ENCODE assay signal across 26 cellular contexts in genomic region chr10:21969326-21970287, GRCh38. TPM values are rescaled to one million over a fixed set of nuclear protein-coding genes. Genes with fewer than 3 reads are reported as not detected.
DNase-seq lines count a peak whose midpoint lies in the region; ATAC-seq, FAIRE-seq and TF ChIP-seq lines count a peak whose summit lies in the region.
"Had no signal": no experiment of that assay in that cellular context is flagged by ENCODE, and none has a peak within 500 bp of the region (broad histone marks: within the 10 kb centered on the region; RNA-seq: fewer than 3 reads in every experiment).

No MANE protein-coding gene starts in this region.

- POLR2A ChIA-PET in HepG2 (lab: Yijun Ruan, JAX), result no interaction called here

- H3K9me3 ChIP-seq in HepG2 (ENCODE audit: low read length) (no peaks in the 10 kb centered on the region), right lobe of liver (no peaks in the 10 kb centered on the region), astrocyte (ENCODE audit: insufficient read depth, low read depth, low read length) (no peaks in the 10 kb centered on the region), right atrium auricular region (peaks cover 0 to 4% of the 10 kb centered on the region in 2 donors)
- H3K9me3 ChIP-seq: body of pancreas, neutrophil, testis had no signal

- H3K27ac Mint-ChIP-seq in astrocyte (ENCODE audit: unreplicated experiment), result no peak overlapping the region
- no peak overlapping the region for H3K27ac Mint-ChIP-seq in stimulated activated effector memory CD8-positive, alpha-beta T cell treated with anti-CD3 and anti-CD28 coated beads, Interleukin-12 subunit alpha, Interleukin-12 subunit beta, amount 100 ng/mL, for 72 hours
- H3K27ac Mint-ChIP-seq: activated CD4-positive, alpha-beta memory T cell treated with anti-CD3 and anti-CD28 coated beads for 36 hours; activated naive CD4-positive, alpha-beta T cell treated with anti-CD3 and anti-CD28 coated beads, Interleukin-2, amount 50 U/mL, for 72 hours; CD14-positive monocyte; T-helper 1 cell treated with Interleukin-12 subunit alpha and Interleukin-12 subunit beta and Interleukin-4 antibody, amounts not matched to agents 30 μg/mL and 1 μg/mL, for 36 hours had no signal

- intact Hi-C loops in HepG2 (cut with micrococcal nuclease; ENCODE audit: unreplicated experiment) (no loop called here), right lobe of liver (cut with DNase I) (no loop called here)

- H3K9ac ChIP-seq in HepG2 (ENCODE audit: insufficient read depth, low read depth, low read length) (no peak overlapping the region), astrocyte (ENCODE audit: low read length) (no peak overlapping the region)
- H3K9ac ChIP-seq: KMS-11 had no signal

- no peak for ATAC-seq in HepG2
- ATAC-seq in right lobe of liver, result no peak
- ATAC-seq in stimulated activated effector memory CD8-positive, alpha-beta T cell treated with anti-CD3 and anti-CD28 coated beads, Interleukin-12 subunit alpha, Interleukin-12 subunit beta, amount 100 ng/mL, for 72 hours, result peak; percentile 69
- no peak for ATAC-seq in GM18520 (IDR thresholded peaks at IDR 0.05; ENCODE audit: unreplicated experiment)
- ATAC-seq: body of pancreas, esophagus mucosa, GM12878 had no signal

- H3K27me3 ChIP-seq in HepG2 (ENCODE audit: control insufficient read depth in 1 of 2, insufficient read depth in 2 of 2, low read length in 2 of 2), result no peaks in the 10 kb centered on the region; a peak in 1 of 5 replicates
- H3K27me3 ChIP-seq in right lobe of liver, result no peaks in the 10 kb centered on the region
- H3K27me3 ChIP-seq in astrocyte (ENCODE audit: insufficient read depth, low read length), result no peaks in the 10 kb centered on the region
- no peaks in the 10 kb centered on the region for H3K27me3 ChIP-seq in right atrium auricular region
- H3K27me3 ChIP-seq: body of pancreas, dorsolateral prefrontal cortex, neutrophil, SJCRH30, testis had no signal

- no peaks in the 10 kb centered on the region for H3K36me3 ChIP-seq in HepG2 (replicated peaks in 1 of 2; ENCODE audit: control insufficient read depth in 1 of 2, insufficient read depth in 2 of 2, low read length in 2 of 2)
- no peaks in the 10 kb centered on the region for H3K36me3 ChIP-seq in right lobe of liver
- H3K36me3 ChIP-seq in astrocyte (ENCODE audit: insufficient read depth, low read length), result no peaks in the 10 kb centered on the region
- no peaks in the 10 kb centered on the region for H3K36me3 ChIP-seq in right atrium auricular region
- H3K36me3 ChIP-seq: neutrophil, SJCRH30 had no signal

- H3K27ac ChIP-seq in HepG2 (ENCODE audit: extremely low read length, insufficient read depth, low read length), result no peak overlapping the region
- no peak overlapping the region for H3K27ac ChIP-seq in right lobe of liver
- H3K27ac ChIP-seq in astrocyte (ENCODE audit: low read depth, low read length), result no peak overlapping the region
- no peak overlapping the region for H3K27ac ChIP-seq in right atrium auricular region
- H3K27ac ChIP-seq: body of pancreas, dorsolateral prefrontal cortex, KMS-11, neutrophil, SJCRH30, testis, VCaP had no signal

- CTCF ChIA-PET in HepG2 (lab: Yijun Ruan, JAX; ENCODE audit: low intra/inter-chr PET ratio, low total read pairs), result no interaction called here

- no peaks in the 10 kb centered on the region for H3K27me3 Mint-ChIP-seq in astrocyte (ENCODE audit: low read depth, unreplicated experiment)
- H3K27me3 Mint-ChIP-seq: activated CD4-positive, alpha-beta memory T cell treated with anti-CD3 and anti-CD28 coated beads for 36 hours had no signal

- no peaks in the 10 kb centered on the region for H3K36me3 Mint-ChIP-seq in astrocyte (ENCODE audit: low read depth, unreplicated experiment)
- no peaks in the 10 kb centered on the region for H3K36me3 Mint-ChIP-seq in stimulated activated effector memory CD8-positive, alpha-beta T cell treated with anti-CD3 and anti-CD28 coated beads, Interleukin-12 subunit alpha, Interleukin-12 subunit beta, amount 100 ng/mL, for 72 hours
- H3K36me3 Mint-ChIP-seq: CD14-positive monocyte had no signal

- H3K79me2 ChIP-seq in HepG2 (ENCODE audit: insufficient read depth, low read length) (no peaks in the 10 kb centered on the region), astrocyte (ENCODE audit: insufficient read depth, low read length) (peaks cover 7% of the 10 kb centered on the region)

- no TSS peak for BruUV-seq in HepG2 (replicated peaks; lab: Mats Ljungman, UMichigan)

- no peak overlapping the region for H3K4me2 ChIP-seq in HepG2 (ENCODE audit: low read depth, low read length)
- H3K4me2 ChIP-seq in astrocyte (ENCODE audit: low read length), result no peak overlapping the region
- H3K4me2 ChIP-seq: KMS-11 had no signal

- in situ Hi-C loops in HepG2 (cut with HindIII; ENCODE audit: extremely low pct_ligation_motif_present, low pct_unique_long_range_greater_than_20kb), result no loop called here

- no peak for TF ChIP-seq RAD21 in HepG2 (CRISPR knock-in tag; IDR thresholded peaks at IDR 0.05)

- no peak overlapping the region for H3K4me3 Mint-ChIP-seq in astrocyte (ENCODE audit: unreplicated experiment)
- no peak overlapping the region for H3K4me3 Mint-ChIP-seq in stimulated activated effector memory CD8-positive, alpha-beta T cell treated with anti-CD3 and anti-CD28 coated beads, Interleukin-12 subunit alpha, Interleukin-12 subunit beta, amount 100 ng/mL, for 72 hours
- H3K4me3 Mint-ChIP-seq: activated CD4-positive, alpha-beta memory T cell treated with anti-CD3 and anti-CD28 coated beads for 36 hours; CD14-positive monocyte; T-helper 1 cell treated with Interleukin-12 subunit alpha and Interleukin-12 subunit beta and Interleukin-4 antibody, amounts not matched to agents 30 μg/mL and 1 μg/mL, for 36 hours had no signal

- H3K4me3 ChIP-seq in HepG2 (replicated peaks in 1 of 3; ENCODE audit: insufficient read depth in 1 of 3, low read depth in 2 of 3, low read length in 3 of 3), result no peak overlapping the region
- no peak overlapping the region for H3K4me3 ChIP-seq in right lobe of liver
- no peak overlapping the region for H3K4me3 ChIP-seq in astrocyte (ENCODE audit: insufficient read depth, low read depth, low read length)
- H3K4me3 ChIP-seq in fibroblast of mammary gland (ENCODE audit: control insufficient read depth, low read depth, low read length), result no peak overlapping the region
- no peak overlapping the region for H3K4me3 ChIP-seq in right atrium auricular region
- H3K4me3 ChIP-seq: body of pancreas, dorsolateral prefrontal cortex, GM12878, SJCRH30, testis had no signal

- H2AFZ ChIP-seq in HepG2 (ENCODE audit: low read length), result no peak overlapping the region
- H2AFZ ChIP-seq in astrocyte (ENCODE audit: low read depth, low read length), result no peak overlapping the region

- H3K4me1 Mint-ChIP-seq in astrocyte (ENCODE audit: low read depth, unreplicated experiment), result peaks cover 5% of the 10 kb centered on the region
- H3K4me1 Mint-ChIP-seq in stimulated activated effector memory CD8-positive, alpha-beta T cell treated with anti-CD3 and anti-CD28 coated beads, Interleukin-12 subunit alpha, Interleukin-12 subunit beta, amount 100 ng/mL, for 72 hours, result no peaks in the 10 kb centered on the region

- no peak for TF ChIP-seq CTCF in HepG2 (CRISPR knock-in tag; IDR thresholded peaks at IDR 0.05)
- no peak for TF ChIP-seq CTCF in right lobe of liver (IDR thresholded peaks at IDR 0.05)
- no peak for TF ChIP-seq CTCF in astrocyte (IDR thresholded peaks at IDR 0.05; ENCODE audit: insufficient read depth, low read depth, low read length)
- TF ChIP-seq CTCF in fibroblast of mammary gland (conservative IDR thresholded peaks at IDR 0.05; ENCODE audit: control insufficient read depth, insufficient read depth, low read depth, low read length), result no peak
- TF ChIP-seq CTCF in right atrium auricular region (IDR thresholded peaks at IDR 0.05), result no peak

- H4K20me1 ChIP-seq in HepG2 (ENCODE audit: insufficient read depth, low read length) (no peaks in the 10 kb centered on the region), astrocyte (ENCODE audit: insufficient read depth, low read length) (no peaks in the 10 kb centered on the region)

- TF ChIP-seq EP300 in HepG2 (IDR thresholded peaks at IDR 0.05; ENCODE audit: low read depth in 2 of 2, low read length in 2 of 2) (no peak), HepG2 (CRISPR knock-in tag; IDR thresholded peaks at IDR 0.05; ENCODE audit: borderline replicate concordance) (no peak)

- H3K9me3 Mint-ChIP-seq in astrocyte (ENCODE audit: unreplicated experiment), result no peaks in the 10 kb centered on the region
- H3K9me3 Mint-ChIP-seq in stimulated activated effector memory CD8-positive, alpha-beta T cell treated with anti-CD3 and anti-CD28 coated beads, Interleukin-12 subunit alpha, Interleukin-12 subunit beta, amount 100 ng/mL, for 72 hours, result peaks cover 8% of the 10 kb centered on the region

- 96% methylated on average over 5 of the region's 5 CpGs for WGBS in HepG2 (ENCODE audit: low lambda C conversion rate)
- 88% methylated on average over 5 of the region's 5 CpGs for WGBS in right lobe of liver (ENCODE audit: insufficient coverage, low coverage, low lambda C conversion rate, missing lambda C conversion rate)

- TF ChIP-seq POLR2A in HepG2 (IDR thresholded peaks at IDR 0.05; ENCODE audit: insufficient read depth in 1 of 2, low read depth in 2 of 2, low read length in 2 of 2), result no peak
- no peak for TF ChIP-seq POLR2A in right lobe of liver (IDR thresholded peaks at IDR 0.05)

- no peaks in the 10 kb centered on the region for H3K4me1 ChIP-seq in HepG2 (ENCODE audit: insufficient read depth, low read length)
- no peaks in the 10 kb centered on the region for H3K4me1 ChIP-seq in right lobe of liver
- H3K4me1 ChIP-seq in astrocyte (ENCODE audit: insufficient read depth, low read length), result no peaks in the 10 kb centered on the region
- peaks cover 0 to 4% of the 10 kb centered on the region in 2 donors for H3K4me1 ChIP-seq in right atrium auricular region
- H3K4me1 ChIP-seq: SJCRH30, testis had no signal

- FAIRE-seq in HepG2 (lab: Jason Lieb, UNC) (no peak), astrocyte (lab: Jason Lieb, UNC) (no peak)
- FAIRE-seq: GM12878 had no signal

- DNase-seq in HepG2 (ENCODE audit: low spot score) (no peak), right lobe of liver (no peak), astrocyte (ENCODE audit: low read depth) (peak; percentile 37), fibroblast of mammary gland (ENCODE audit: low read depth) (peak; percentile 36), GM19238 (ENCODE audit: insufficient read length, low spot score) (no peak), right atrium auricular region (ENCODE audit: low spot score) (no peak)
- DNase-seq in stimulated activated effector memory CD8-positive, alpha-beta T cell treated with anti-CD3 and anti-CD28 coated beads, Interleukin-12 subunit alpha, Interleukin-12 subunit beta, amount 100 ng/mL, for 72 hours (ENCODE audit: low spot score in 2 of 2), result no peak
- DNase-seq: activated CD4-positive, alpha-beta memory T cell treated with anti-CD3 and anti-CD28 coated beads for 36 hours; activated T-cell treated with anti-CD3 and anti-CD28 coated beads, Interleukin-2, amount 50 U/mL, for 1 hour; body of pancreas; dorsolateral prefrontal cortex; GF-D8; NCI-H1417; NCI-H524; SJCRH30; stimulated activated CD4-positive, alpha-beta T cell treated with anti-CD3 and anti-CD28 coated beads, Interleukin-15, amount 100 ng/mL, for 24 hours; testis had no signal

RNA-seq across cellular contexts. Expression of gene DNAJC1, which starts 33.9 kb away (rescaled TPM):
- total RNA-seq in HepG2 (2016; rRNA removed; fragmentation: Illumina TruSeq; extraction: Trizol) (8.8 and 16.6 TPM in 2 replicates), right lobe of liver (100 to 1,000 TPM in 1 of 6 experiments, 10 to 100 TPM in 5; 16.0 to 106 (median 27.8) TPM), astrocyte (66.8 and 67.1 TPM in 2 replicates), right atrium auricular region (10 to 100 TPM; 28.9 to 56.9 TPM)
- total RNA-seq in HepG2 (2016; cell fraction: cytosol; rRNA removed; fragmentation: Illumina TruSeq; extraction: Trizol; ENCODE audit: low read depth), result 8.1 and 9.4 TPM in 2 replicates
- total RNA-seq in HepG2 (2016; cell fraction: insoluble cytoplasmic fraction; rRNA removed; fragmentation: Illumina TruSeq; extraction: Trizol), result 8.1 and 15.9 TPM in 2 replicates
- 9.7 and 9.8 TPM in 2 replicates for total RNA-seq in HepG2 (2016; cell fraction: membrane; rRNA removed; fragmentation: Illumina TruSeq; extraction: Trizol)
- 17.9 and 18.9 TPM in 2 replicates for total RNA-seq in HepG2 (2016; cell fraction: nucleus; rRNA removed; fragmentation: Illumina TruSeq; extraction: Trizol)
- 9.8 and 9.9 TPM in 2 replicates for polyA plus RNA-seq in HepG2 (2011; rRNA removed)
- polyA plus RNA-seq in HepG2 (2011; cell fraction: cytosol; rRNA removed), result 8.0 TPM in 2 replicates
- 3.1 and 4.4 TPM in 2 replicates for polyA plus RNA-seq in HepG2 (2011; cell fraction: nucleus; rRNA removed)
- 8.0 and 8.3 TPM in 2 replicates for polyA plus RNA-seq in HepG2 (2012)
- 4.7 and 4.8 TPM in 2 replicates for polyA plus RNA-seq in HepG2 (2016; cell fraction: cytosol; fragmentation: Illumina TruSeq; extraction: Trizol; ENCODE audit: low read depth)
- polyA plus RNA-seq in HepG2 (2016; cell fraction: insoluble cytoplasmic fraction; fragmentation: Illumina TruSeq; extraction: Trizol; ENCODE audit: low read depth), result 8.2 TPM in 2 replicates
- polyA plus RNA-seq in HepG2 (2016; cell fraction: membrane; fragmentation: Illumina TruSeq; extraction: Trizol; ENCODE audit: low read depth), result 6.6 and 7.2 TPM in 2 replicates
- polyA plus RNA-seq in HepG2 (2016; cell fraction: nucleus; fragmentation: Illumina TruSeq; extraction: Trizol; ENCODE audit: insufficient read depth, low read depth), result 18.4 and 19.0 TPM in 2 replicates
- 5.6 and 23.6 TPM in 2 replicates for polyA minus RNA-seq in HepG2 (2011; rRNA and poly(A)+ RNA removed; ENCODE audit: low replicate concordance)
- polyA minus RNA-seq in HepG2 (2011; cell fraction: cytosol; rRNA and poly(A)+ RNA removed), result 8.4 and 10.0 TPM in 2 replicates
- 9.1 and 10.3 TPM in 2 replicates for polyA minus RNA-seq in HepG2 (2011; cell fraction: nucleus; rRNA and poly(A)+ RNA removed)

Comparison
In these comparisons a context has a peak if more than half of its experiments do, and no peak if none do; other contexts are left out.
1. DNase-seq: peak in astrocyte (single experiment) and fibroblast of mammary gland (single experiment); none in HepG2 (single experiment), right lobe of liver (0 of 3), stimulated activated effector memory CD8-positive, alpha-beta T cell treated with anti-CD3 and anti-CD28 coated beads, Interleukin-12 subunit alpha, Interleukin-12 subunit beta, amount 100 ng/mL, for 72 hours (0 of 2), GM19238 (single experiment) and right atrium auricular region (single experiment).